Comparison of ENCODE assay signal across 1 cellular context in the genomic region with DNA sequence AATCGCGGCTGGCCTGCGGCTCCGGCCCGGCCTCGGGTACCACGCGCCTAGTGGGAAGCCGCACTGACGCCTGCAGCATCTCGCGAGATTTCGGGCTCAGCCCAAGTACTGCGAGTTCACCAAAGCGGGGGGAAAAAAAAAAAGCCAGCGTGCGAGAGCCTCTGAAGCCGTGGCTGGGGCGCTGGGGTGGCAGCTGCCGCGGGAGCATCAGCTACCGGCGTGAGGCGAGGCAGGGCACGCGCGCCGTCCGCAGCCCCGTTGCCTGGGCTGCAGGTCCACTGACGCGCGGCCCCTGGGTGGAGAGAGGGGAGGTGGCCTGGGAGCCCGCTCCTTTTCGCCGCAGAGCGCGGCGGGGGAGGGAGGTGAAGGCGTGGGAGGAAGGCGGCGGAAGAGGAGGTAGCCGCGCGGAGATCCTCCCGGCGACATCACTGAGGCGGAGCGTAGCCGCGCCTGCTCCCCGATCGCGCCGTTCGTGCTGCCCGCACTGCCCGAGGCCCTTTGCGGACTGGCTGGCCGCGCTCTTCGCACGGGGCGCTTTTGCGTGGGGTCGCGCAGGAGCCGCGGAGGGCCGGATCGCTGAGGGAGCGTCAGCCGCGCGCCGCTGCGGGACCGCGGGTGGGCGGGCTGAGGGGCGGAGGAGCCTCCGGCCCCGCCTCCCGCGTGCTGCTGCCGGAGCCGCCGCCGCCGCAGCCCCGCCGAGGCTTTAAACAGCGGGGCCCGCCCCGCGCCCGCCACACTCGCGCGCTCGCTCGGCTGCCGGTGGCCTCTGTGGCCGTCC.
A peak's percentile ranks its signal among the peaks of the same experiment; 100 is the strongest.
TF ChIP-seq lines count a peak whose summit lies in the region.

A gene (plus strand): TSS at position 734 of the 778 bp plus-strand sequence. CDS start 189 bp downstream, outside the sequence.

TF ChIP-seq in HepG2, 621 proteins besides CTCF, POLR2A, EP300 and RAD21 (continued from another document and continues in another):
- TF ChIP-seq, protein P1, sequence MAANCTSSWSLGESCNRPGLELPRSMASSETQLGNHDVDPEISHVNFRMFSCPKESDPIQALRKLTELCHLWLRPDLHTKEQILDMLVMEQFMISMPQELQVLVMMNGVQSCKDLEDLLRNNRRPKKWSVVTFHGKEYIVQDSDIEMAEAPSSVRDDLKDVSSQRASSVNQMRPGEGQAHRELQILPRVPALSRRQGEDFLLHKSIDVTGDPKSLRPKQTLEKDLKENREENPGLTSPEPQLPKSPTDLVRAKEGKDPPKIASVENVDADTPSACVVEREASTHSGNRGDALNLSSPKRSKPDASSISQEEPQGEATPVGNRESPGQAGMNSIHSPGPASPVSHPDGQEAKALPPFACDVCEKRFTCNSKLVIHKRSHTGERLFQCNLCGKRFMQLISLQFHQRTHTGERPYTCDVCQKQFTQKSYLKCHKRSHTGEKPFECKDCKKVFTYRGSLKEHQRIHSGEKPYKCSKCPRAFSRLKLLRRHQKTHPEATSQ (CRISPR knock-in tag; IDR thresholded peaks at IDR 0.05; ENCODE audit: borderline replicate concordance) = no peak
- TF ChIP-seq ZNF629 (CRISPR knock-in tag; conservative IDR thresholded peaks at IDR 0.05) (no peak), NFE2L2 (IDR thresholded peaks at IDR 0.05; ENCODE audit: low read length) (no peak), RXRB (CRISPR knock-in tag; IDR thresholded peaks at IDR 0.05; ENCODE audit: borderline replicate concordance) (no peak), WIZ (CRISPR knock-in tag; IDR thresholded peaks at IDR 0.05) (no peak), LCORL (IDR thresholded peaks at IDR 0.05) (no peak), LCORL (CRISPR knock-in tag; IDR thresholded peaks at IDR 0.05) (peak; percentile 67; the same call in 1 of the 2 replicates), MXD4 (CRISPR knock-in tag; IDR thresholded peaks at IDR 0.05) (peak; percentile 49; the same call in 1 of the 2 replicates), ZNF30 (CRISPR knock-in tag; IDR thresholded peaks at IDR 0.05) (no peak), U2AF1 (optimal IDR thresholded peaks at IDR 0.05; ENCODE audit: low read depth, low read length) (no peak), AGO1 (IDR thresholded peaks at IDR 0.05; ENCODE audit: low read depth, low read length, poor library complexity, severe bottlenecking) (no peak), ZNF101 (CRISPR knock-in tag; IDR thresholded peaks at IDR 0.05; ENCODE audit: borderline replicate concordance, low read depth) (no peak), TSC22D2 (CRISPR knock-in tag; IDR thresholded peaks at IDR 0.05; ENCODE audit: borderline replicate concordance) (no peak), ZNF138 (CRISPR knock-in tag; IDR thresholded peaks at IDR 0.05; ENCODE audit: low read depth) (no peak), ZNF879 (CRISPR knock-in tag; IDR thresholded peaks at IDR 0.05) (no peak), ZNF891 (CRISPR knock-in tag; IDR thresholded peaks at IDR 0.05) (0 out of 2 replicates have a peak, but pooled peaks have one; percentile 4), ZNF331 (CRISPR knock-in tag; IDR thresholded peaks at IDR 0.05) (no peak), RFXAP (CRISPR knock-in tag; IDR thresholded peaks at IDR 0.05; ENCODE audit: borderline replicate concordance) (no peak), DR1 (CRISPR knock-in tag; IDR thresholded peaks at IDR 0.05) (peak; percentile 41; the same call in 1 of the 2 replicates), JARID2 (CRISPR knock-in tag; IDR thresholded peaks at IDR 0.05; ENCODE audit: insufficient replicate concordance) (no peak), BRCA1 (CRISPR knock-in tag; IDR thresholded peaks at IDR 0.05) (0 out of 2 replicates have a peak, but pooled peaks have one; percentile 34), ZNF207 (IDR thresholded peaks at IDR 0.05; ENCODE audit: borderline replicate concordance) (no peak), MAFG (CRISPR knock-in tag; IDR thresholded peaks at IDR 0.05) (no peak), BRD4 (CRISPR knock-in tag; IDR thresholded peaks at IDR 0.05) (0 out of 2 replicates have a peak, but pooled peaks have one; percentile 42), ZSCAN22 (CRISPR knock-in tag; IDR thresholded peaks at IDR 0.05) (no peak), ZNF775 (CRISPR knock-in tag; IDR thresholded peaks at IDR 0.05; ENCODE audit: borderline replicate concordance) (no peak), EED (CRISPR knock-in tag; IDR thresholded peaks at IDR 0.05) (0 out of 2 replicates have a peak, but pooled peaks have one; percentile 57), ERF (CRISPR knock-in tag; IDR thresholded peaks at IDR 0.05) (no peak), ZNF235 (CRISPR knock-in tag; IDR thresholded peaks at IDR 0.05; ENCODE audit: borderline replicate concordance) (no peak), PRMT3 (CRISPR knock-in tag; IDR thresholded peaks at IDR 0.05; ENCODE audit: borderline replicate concordance, low read depth) (no peak), STAG1 (CRISPR knock-in tag; IDR thresholded peaks at IDR 0.05) (no peak), PAX8 (CRISPR knock-in tag; IDR thresholded peaks at IDR 0.05; ENCODE audit: borderline replicate concordance) (no peak), BHLHE40 (IDR thresholded peaks at IDR 0.05; ENCODE audit: low read length) (no peak)
- TF ChIP-seq, protein P2, sequence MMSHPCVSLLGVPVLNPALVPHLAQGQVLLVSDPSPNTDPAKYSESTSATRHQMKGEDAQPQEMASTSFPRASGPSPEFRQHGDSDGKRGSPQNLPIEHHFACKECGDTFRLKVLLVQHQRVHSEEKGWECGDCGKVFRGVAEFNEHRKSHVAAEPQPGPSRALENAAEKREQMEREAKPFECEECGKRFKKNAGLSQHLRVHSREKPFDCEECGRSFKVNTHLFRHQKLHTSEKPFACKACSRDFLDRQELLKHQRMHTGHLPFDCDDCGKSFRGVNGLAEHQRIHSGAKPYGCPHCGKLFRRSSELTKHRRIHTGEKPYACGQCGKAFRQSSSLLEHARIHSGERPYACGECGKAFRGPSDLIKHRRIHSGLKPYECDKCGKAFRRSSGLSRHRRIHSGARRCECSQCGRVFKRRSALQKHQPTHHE (CRISPR knock-in tag; IDR thresholded peaks at IDR 0.05; ENCODE audit: borderline replicate concordance) = 0 out of 2 replicates have a peak, but pooled peaks have one; percentile 35
- TF ChIP-seq, protein P3, sequence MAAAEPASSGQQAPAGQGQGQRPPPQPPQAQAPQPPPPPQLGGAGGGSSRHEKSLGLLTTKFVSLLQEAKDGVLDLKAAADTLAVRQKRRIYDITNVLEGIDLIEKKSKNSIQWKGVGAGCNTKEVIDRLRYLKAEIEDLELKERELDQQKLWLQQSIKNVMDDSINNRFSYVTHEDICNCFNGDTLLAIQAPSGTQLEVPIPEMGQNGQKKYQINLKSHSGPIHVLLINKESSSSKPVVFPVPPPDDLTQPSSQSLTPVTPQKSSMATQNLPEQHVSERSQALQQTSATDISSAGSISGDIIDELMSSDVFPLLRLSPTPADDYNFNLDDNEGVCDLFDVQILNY (CRISPR knock-in tag; conservative IDR thresholded peaks at IDR 0.05) = no peak; the same call in 1 of the 2 replicates
- TF ChIP-seq, protein P4, sequence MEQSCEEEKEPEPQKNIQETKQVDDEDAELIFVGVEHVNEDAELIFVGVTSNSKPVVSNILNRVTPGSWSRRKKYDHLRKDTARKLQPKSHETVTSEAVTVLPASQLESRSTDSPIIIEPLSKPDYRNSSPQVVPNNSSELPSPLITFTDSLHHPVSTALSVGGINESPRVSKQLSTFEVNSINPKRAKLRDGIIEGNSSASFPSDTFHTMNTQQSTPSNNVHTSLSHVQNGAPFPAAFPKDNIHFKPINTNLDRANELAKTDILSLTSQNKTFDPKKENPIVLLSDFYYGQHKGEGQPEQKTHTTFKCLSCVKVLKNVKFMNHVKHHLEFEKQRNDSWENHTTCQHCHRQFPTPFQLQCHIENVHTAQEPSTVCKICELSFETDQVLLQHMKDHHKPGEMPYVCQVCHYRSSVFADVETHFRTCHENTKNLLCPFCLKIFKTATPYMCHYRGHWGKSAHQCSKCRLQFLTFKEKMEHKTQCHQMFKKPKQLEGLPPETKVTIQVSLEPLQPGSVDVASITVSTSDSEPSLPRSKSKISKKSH (CRISPR knock-in tag; IDR thresholded peaks at IDR 0.05; ENCODE audit: borderline replicate concordance) = 0 out of 2 replicates have a peak, but pooled peaks have one; percentile 53
- TF ChIP-seq, protein P5, sequence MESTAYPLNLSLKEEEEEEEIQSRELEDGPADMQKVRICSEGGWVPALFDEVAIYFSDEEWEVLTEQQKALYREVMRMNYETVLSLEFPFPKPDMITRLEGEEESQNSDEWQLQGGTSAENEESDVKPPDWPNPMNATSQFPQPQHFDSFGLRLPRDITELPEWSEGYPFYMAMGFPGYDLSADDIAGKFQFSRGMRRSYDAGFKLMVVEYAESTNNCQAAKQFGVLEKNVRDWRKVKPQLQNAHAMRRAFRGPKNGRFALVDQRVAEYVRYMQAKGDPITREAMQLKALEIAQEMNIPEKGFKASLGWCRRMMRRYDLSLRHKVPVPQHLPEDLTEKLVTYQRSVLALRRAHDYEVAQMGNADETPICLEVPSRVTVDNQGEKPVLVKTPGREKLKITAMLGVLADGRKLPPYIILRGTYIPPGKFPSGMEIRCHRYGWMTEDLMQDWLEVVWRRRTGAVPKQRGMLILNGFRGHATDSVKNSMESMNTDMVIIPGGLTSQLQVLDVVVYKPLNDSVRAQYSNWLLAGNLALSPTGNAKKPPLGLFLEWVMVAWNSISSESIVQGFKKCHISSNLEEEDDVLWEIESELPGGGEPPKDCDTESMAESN (CRISPR knock-in tag; conservative IDR thresholded peaks at IDR 0.05) = 0 out of 2 replicates have a peak, but pooled peaks have one; percentile 33
- TF ChIP-seq, protein P6, sequence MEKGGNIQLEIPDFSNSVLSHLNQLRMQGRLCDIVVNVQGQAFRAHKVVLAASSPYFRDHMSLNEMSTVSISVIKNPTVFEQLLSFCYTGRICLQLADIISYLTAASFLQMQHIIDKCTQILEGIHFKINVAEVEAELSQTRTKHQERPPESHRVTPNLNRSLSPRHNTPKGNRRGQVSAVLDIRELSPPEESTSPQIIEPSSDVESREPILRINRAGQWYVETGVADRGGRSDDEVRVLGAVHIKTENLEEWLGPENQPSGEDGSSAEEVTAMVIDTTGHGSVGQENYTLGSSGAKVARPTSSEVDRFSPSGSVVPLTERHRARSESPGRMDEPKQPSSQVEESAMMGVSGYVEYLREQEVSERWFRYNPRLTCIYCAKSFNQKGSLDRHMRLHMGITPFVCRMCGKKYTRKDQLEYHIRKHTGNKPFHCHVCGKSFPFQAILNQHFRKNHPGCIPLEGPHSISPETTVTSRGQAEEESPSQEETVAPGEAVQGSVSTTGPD (CRISPR knock-in tag; IDR thresholded peaks at IDR 0.05) = no peak
- TF ChIP-seq, protein P7, sequence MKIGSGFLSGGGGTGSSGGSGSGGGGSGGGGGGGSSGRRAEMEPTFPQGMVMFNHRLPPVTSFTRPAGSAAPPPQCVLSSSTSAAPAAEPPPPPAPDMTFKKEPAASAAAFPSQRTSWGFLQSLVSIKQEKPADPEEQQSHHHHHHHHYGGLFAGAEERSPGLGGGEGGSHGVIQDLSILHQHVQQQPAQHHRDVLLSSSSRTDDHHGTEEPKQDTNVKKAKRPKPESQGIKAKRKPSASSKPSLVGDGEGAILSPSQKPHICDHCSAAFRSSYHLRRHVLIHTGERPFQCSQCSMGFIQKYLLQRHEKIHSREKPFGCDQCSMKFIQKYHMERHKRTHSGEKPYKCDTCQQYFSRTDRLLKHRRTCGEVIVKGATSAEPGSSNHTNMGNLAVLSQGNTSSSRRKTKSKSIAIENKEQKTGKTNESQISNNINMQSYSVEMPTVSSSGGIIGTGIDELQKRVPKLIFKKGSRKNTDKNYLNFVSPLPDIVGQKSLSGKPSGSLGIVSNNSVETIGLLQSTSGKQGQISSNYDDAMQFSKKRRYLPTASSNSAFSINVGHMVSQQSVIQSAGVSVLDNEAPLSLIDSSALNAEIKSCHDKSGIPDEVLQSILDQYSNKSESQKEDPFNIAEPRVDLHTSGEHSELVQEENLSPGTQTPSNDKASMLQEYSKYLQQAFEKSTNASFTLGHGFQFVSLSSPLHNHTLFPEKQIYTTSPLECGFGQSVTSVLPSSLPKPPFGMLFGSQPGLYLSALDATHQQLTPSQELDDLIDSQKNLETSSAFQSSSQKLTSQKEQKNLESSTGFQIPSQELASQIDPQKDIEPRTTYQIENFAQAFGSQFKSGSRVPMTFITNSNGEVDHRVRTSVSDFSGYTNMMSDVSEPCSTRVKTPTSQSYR (CRISPR knock-in tag; IDR thresholded peaks at IDR 0.05; ENCODE audit: borderline replicate concordance) = no peak
- TF ChIP-seq, protein P8, sequence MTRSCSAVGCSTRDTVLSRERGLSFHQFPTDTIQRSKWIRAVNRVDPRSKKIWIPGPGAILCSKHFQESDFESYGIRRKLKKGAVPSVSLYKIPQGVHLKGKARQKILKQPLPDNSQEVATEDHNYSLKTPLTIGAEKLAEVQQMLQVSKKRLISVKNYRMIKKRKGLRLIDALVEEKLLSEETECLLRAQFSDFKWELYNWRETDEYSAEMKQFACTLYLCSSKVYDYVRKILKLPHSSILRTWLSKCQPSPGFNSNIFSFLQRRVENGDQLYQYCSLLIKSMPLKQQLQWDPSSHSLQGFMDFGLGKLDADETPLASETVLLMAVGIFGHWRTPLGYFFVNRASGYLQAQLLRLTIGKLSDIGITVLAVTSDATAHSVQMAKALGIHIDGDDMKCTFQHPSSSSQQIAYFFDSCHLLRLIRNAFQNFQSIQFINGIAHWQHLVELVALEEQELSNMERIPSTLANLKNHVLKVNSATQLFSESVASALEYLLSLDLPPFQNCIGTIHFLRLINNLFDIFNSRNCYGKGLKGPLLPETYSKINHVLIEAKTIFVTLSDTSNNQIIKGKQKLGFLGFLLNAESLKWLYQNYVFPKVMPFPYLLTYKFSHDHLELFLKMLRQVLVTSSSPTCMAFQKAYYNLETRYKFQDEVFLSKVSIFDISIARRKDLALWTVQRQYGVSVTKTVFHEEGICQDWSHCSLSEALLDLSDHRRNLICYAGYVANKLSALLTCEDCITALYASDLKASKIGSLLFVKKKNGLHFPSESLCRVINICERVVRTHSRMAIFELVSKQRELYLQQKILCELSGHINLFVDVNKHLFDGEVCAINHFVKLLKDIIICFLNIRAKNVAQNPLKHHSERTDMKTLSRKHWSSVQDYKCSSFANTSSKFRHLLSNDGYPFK (CRISPR knock-in tag; IDR thresholded peaks at IDR 0.05; ENCODE audit: borderline replicate concordance) = no peak
- TF ChIP-seq, protein P9, sequence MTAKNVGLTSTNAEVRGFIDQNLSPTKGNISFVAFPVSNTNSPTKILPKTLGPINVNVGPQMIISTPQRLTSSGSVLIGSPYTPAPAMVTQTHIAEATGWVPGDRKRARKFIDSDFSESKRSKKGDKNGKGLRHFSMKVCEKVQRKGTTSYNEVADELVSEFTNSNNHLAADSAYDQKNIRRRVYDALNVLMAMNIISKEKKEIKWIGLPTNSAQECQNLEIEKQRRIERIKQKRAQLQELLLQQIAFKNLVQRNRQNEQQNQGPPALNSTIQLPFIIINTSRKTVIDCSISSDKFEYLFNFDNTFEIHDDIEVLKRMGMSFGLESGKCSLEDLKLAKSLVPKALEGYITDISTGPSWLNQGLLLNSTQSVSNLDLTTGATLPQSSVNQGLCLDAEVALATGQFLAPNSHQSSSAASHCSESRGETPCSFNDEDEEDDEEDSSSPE (CRISPR knock-in tag; IDR thresholded peaks at IDR 0.05) = peak; percentile 43; the same call in 1 of the 2 replicates
- TF ChIP-seq, protein P10, sequence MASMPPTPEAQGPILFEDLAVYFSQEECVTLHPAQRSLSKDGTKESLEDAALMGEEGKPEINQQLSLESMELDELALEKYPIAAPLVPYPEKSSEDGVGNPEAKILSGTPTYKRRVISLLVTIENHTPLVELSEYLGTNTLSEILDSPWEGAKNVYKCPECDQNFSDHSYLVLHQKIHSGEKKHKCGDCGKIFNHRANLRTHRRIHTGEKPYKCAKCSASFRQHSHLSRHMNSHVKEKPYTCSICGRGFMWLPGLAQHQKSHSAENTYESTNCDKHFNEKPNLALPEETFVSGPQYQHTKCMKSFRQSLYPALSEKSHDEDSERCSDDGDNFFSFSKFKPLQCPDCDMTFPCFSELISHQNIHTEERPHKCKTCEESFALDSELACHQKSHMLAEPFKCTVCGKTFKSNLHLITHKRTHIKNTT (CRISPR knock-in tag; IDR thresholded peaks at IDR 0.05) = no peak
